Comparison of ENCODE assay signal across 8 cellular contexts in genomic region chr2:241148891-241149674, GRCh38.
DNase-seq lines count a peak whose midpoint lies in the region; ATAC-seq and TF ChIP-seq lines count a peak whose summit lies in the region.

TSS of gene PASK (minus strand) at chr2:241149472. CDS start at chr2:241143032, 6,440 bp downstream.

- peaks cover 0 to 21% (median 8%) of the 10 kb centered on the region in 11 experiments; a peak in 10 of 22 replicates for H3K36me3 ChIP-seq in BLaER1 treated with 17β-estradiol and CSF1 and Interleukin-3, amounts not matched to agents 10 nM and 100 nM

- ATAC-seq in GM19328 (IDR thresholded peaks at IDR 0.05; ENCODE audit: unreplicated experiment) (peak; percentile 72), HG03469 (IDR thresholded peaks at IDR 0.05; ENCODE audit: unreplicated experiment) (peak; percentile 68)

- peaks cover 33 to 49% (median 42%) of the 10 kb centered on the region in 10 experiments for H3K4me1 ChIP-seq in BLaER1 treated with 17β-estradiol and CSF1 and Interleukin-3, amounts not matched to agents 10 nM and 100 nM

- no peaks in the 10 kb centered on the region for H3K9me3 ChIP-seq in BLaER1 treated with 17β-estradiol and CSF1 and Interleukin-3, amounts not matched to agents 10 nM and 100 nM (replicated peaks in 1 of 11)

- peak; percentile 98 for DNase-seq in NCI-H526 treated with DMSO at 0.1 percent for 48 hours (lab: John Stamatoyannopoulos, UW)
- DNase-seq in activated CD4-positive, alpha-beta T cell treated with anti-CD3 and anti-CD28 coated beads for 48 hours, result peak; percentile 97
- DNase-seq in coronary artery (ENCODE audit: low spot score), result peak; percentile 92
- peak; percentile 99 for DNase-seq in left kidney (ENCODE audit: low read depth, low spot score)
- DNase-seq in stimulated activated CD4-positive, alpha-beta T cell treated with anti-CD3 and anti-CD28 coated beads, Interleukin-1b, Interleukin-23, amount 100 ng/mL, for 48 hours, result peak; percentile 97

- H3K4me2 ChIP-seq in BLaER1 treated with 17β-estradiol and CSF1 and Interleukin-3, amounts not matched to agents 10 nM and 100 nM, result peak within 1 kb of the TSS; percentile 82 to 100 (median 97)

- peaks cover 0 to 41% (median 20%) of the 10 kb centered on the region in 11 experiments; a peak in 16 of 22 replicates for H4K20me1 ChIP-seq in BLaER1 treated with 17β-estradiol and CSF1 and Interleukin-3, amounts not matched to agents 10 nM and 100 nM

- H3K4me3 ChIP-seq in BLaER1 treated with 17β-estradiol and CSF1 and Interleukin-3, amounts not matched to agents 10 nM and 100 nM, result peak within 1 kb of the TSS; percentile 81 to 99 (median 96)
- peak within 1 kb of the TSS; percentile 93 for H3K4me3 ChIP-seq in coronary artery

- peak within 1 kb of the TSS in 10 of 11 experiments; percentile 0 to 86 (median 79); a peak in 19 of 22 replicates for H3K27ac ChIP-seq in BLaER1 treated with 17β-estradiol and CSF1 and Interleukin-3, amounts not matched to agents 10 nM and 100 nM
- H3K27ac ChIP-seq in coronary artery, result peak within 1 kb of the TSS; percentile 73 to 87

- no peaks in the 10 kb centered on the region for H3K27me3 ChIP-seq in BLaER1 treated with 17β-estradiol and CSF1 and Interleukin-3, amounts not matched to agents 10 nM and 100 nM

- TF ChIP-seq CTCF in coronary artery (IDR thresholded peaks at IDR 0.05), result no peak

- peak within 1 kb of the TSS; percentile 85 to 93 (median 89) for H3K9ac ChIP-seq in BLaER1 treated with 17β-estradiol and CSF1 and Interleukin-3, amounts not matched to agents 10 nM and 100 nM

Comparison
In these comparisons a context has a peak if more than half of its experiments do, and no peak if none do; other contexts are left out.
1. Peak in every context shown above with its lines: DNase-seq, ATAC-seq, H3K4me3 ChIP-seq and H3K27ac ChIP-seq.